25 cellular contexts compared by ENCODE assay signal in genomic region chr19:46196410-46197124, GRCh38. TPM values are rescaled to one million over a fixed set of nuclear protein-coding genes. Genes with fewer than 3 reads are reported as not detected.
"Had no signal": no experiment of that assay in that cellular context is flagged by ENCODE, and none has a peak within 500 bp of the region (broad histone marks: within the 10 kb centered on the region; RNA-seq: fewer than 3 reads in every experiment).

No MANE protein-coding gene starts in this region.

- ATAC-seq: activated CD4-positive, alpha-beta T cell treated with anti-CD3 and anti-CD28 coated beads for 36 hours; activated CD8-positive, alpha-beta memory T cell treated with anti-CD3 and anti-CD28 coated beads, Interleukin-2, amount 10 ng/mL, durations not matched to agents 7 days and 5 days had no signal

- H3K4me1 ChIP-seq: breast epithelium, Peyer's patch had no signal

- H3K27ac ChIP-seq: breast epithelium, Peyer's patch had no signal

- H3K9me3 ChIP-seq: breast epithelium, Peyer's patch had no signal

- H3K36me3 ChIP-seq: breast epithelium, Peyer's patch had no signal

- H3K4me3 ChIP-seq: breast epithelium, Peyer's patch had no signal

- H3K27me3 ChIP-seq: Peyer's patch had no signal

- DNase-seq: activated CD4-positive, alpha-beta T cell treated with anti-CD3 and anti-CD28 coated beads for 36 hours; activated CD4-positive, alpha-beta T cell treated with anti-CD3 and anti-CD28 coated beads, Interleukin-2, amount 50 U/mL, for 4 hours; activated CD8-positive, alpha-beta memory T cell treated with anti-CD3 and anti-CD28 coated beads, Interleukin-2, amount 10 ng/mL, durations not matched to agents 7 days and 5 days; activated effector memory CD4-positive, alpha-beta T cell treated with Interleukin-2 at 50 U/mL for 16 hours; activated naive CD4-positive, alpha-beta T cell; activated T-cell treated with anti-CD3 and anti-CD28 coated beads, Interleukin-2, amount 50 U/mL, for 24 hours; aorta; central memory CD4-positive, alpha-beta T cell; Karpas-422; MM.1S; NCI-H1105; NCI-H1436; NCI-H1694 treated with DMSO at 0.1 percent for 48 hours; NCI-H2029 treated with DMSO at 0.1 percent for 48 hours; NCI-H345; NCI-H510A; NCI-H526 treated with DMSO at 0.1 percent for 48 hours; NCI-H82; OCI-M1; Peyer's patch; SHP77 treated with DMSO at 0.1 percent for 48 hours; T-helper 9 cell had no signal

RNA-seq across cellular contexts. Expression of gene IGFL1, which starts 33.0 kb away (rescaled TPM):
- total RNA-seq: activated CD4-positive, alpha-beta T cell treated with anti-CD3 and anti-CD28 coated beads for 36 hours; activated CD8-positive, alpha-beta memory T cell treated with anti-CD3 and anti-CD28 coated beads, Interleukin-2, amount 10 ng/mL, durations not matched to agents 7 days and 5 days; activated T-helper 1 cell treated with anti-CD3 and anti-CD28 coated beads, Interleukin-12 subunit alpha, Interleukin-12 subunit beta, Interleukin-2, Interleukin-4 antibody, amounts not matched to agents 30 ng/mL and 10 ng/mL and 1 ng/mL, durations not matched to agents 14 hours and 24 hours and 36 hours; aorta; breast epithelium; Peyer's patch; SK-MEL-5 had no signal
- polyA plus RNA-seq: aorta had no signal

RNA-seq across cellular contexts. Expression of gene IGFL2, which starts 48.5 kb away (rescaled TPM):
- total RNA-seq: activated CD4-positive, alpha-beta T cell treated with anti-CD3 and anti-CD28 coated beads for 36 hours; activated CD8-positive, alpha-beta memory T cell treated with anti-CD3 and anti-CD28 coated beads, Interleukin-2, amount 10 ng/mL, durations not matched to agents 7 days and 5 days; breast epithelium; Peyer's patch; SK-MEL-5 had no signal
- polyA plus RNA-seq: aorta had no signal
